8 cellular contexts compared by ENCODE assay signal in genomic region chr5:78984020-78984610, GRCh38. TPM values are rescaled to one million over a fixed set of nuclear protein-coding genes. Genes with fewer than 3 reads are reported as not detected.
DNase-seq lines count a peak whose midpoint lies in the region; ATAC-seq and TF ChIP-seq lines count a peak whose summit lies in the region.

No MANE protein-coding gene starts in this region.

- peak overlapping the region; percentile 74 for H3K4me2 ChIP-seq in Loucy (ENCODE audit: low read depth, low read length, poor library complexity, severe bottlenecking)

- H3K4me3 Mint-ChIP-seq in activated CD4-positive, alpha-beta T cell treated with anti-CD3 and anti-CD28 coated beads for 36 hours: peak overlapping the region; percentile 82
- H3K4me3 Mint-ChIP-seq in brain: peak overlapping the region; percentile 86 to 93 (median 89)

- DNase-seq in activated CD4-positive, alpha-beta T cell treated with anti-CD3 and anti-CD28 coated beads for 36 hours: no peak
- no peak for DNase-seq in activated CD4-positive, alpha-beta T cell treated with anti-CD3 and anti-CD28 coated beads, Interleukin-2, amount 50 U/mL, for 4 hours
- no peak for DNase-seq in lower lobe of right lung
- no peak for DNase-seq in transverse colon
- DNase-seq in mesenteric fat pad (ENCODE audit: low spot score): no peak

- no peaks in the 10 kb centered on the region for H3K27me3 ChIP-seq in Loucy (ENCODE audit: insufficient read depth, low read length, poor library complexity, severe bottlenecking)
- no peaks in the 10 kb centered on the region for H3K27me3 ChIP-seq in lower lobe of right lung (ENCODE audit: low read depth)
- no peaks in the 10 kb centered on the region for H3K27me3 ChIP-seq in transverse colon

- H4K20me1 ChIP-seq in Loucy (ENCODE audit: insufficient read depth, low read length, poor library complexity, severe bottlenecking): no peaks in the 10 kb centered on the region

- no peaks in the 10 kb centered on the region for H3K9me3 Mint-ChIP-seq in activated CD4-positive, alpha-beta T cell treated with anti-CD3 and anti-CD28 coated beads for 36 hours (ENCODE audit: low read depth)
- H3K9me3 Mint-ChIP-seq in brain: no peaks in the 10 kb centered on the region

- peaks cover 44% of the 10 kb centered on the region for H3K4me1 Mint-ChIP-seq in activated CD4-positive, alpha-beta T cell treated with anti-CD3 and anti-CD28 coated beads for 36 hours
- H3K4me1 Mint-ChIP-seq in brain: peaks cover 42% of the 10 kb centered on the region

- no peaks in the 10 kb centered on the region for H3K36me3 ChIP-seq in Loucy (ENCODE audit: insufficient read depth, low read length)
- H3K36me3 ChIP-seq in lower lobe of right lung: no peaks in the 10 kb centered on the region
- H3K36me3 ChIP-seq in transverse colon: no peaks in the 10 kb centered on the region

- no peaks in the 10 kb centered on the region for H3K36me3 Mint-ChIP-seq in activated CD4-positive, alpha-beta T cell treated with anti-CD3 and anti-CD28 coated beads for 36 hours (ENCODE audit: low read depth)
- H3K36me3 Mint-ChIP-seq in brain: no peaks in the 10 kb centered on the region

- H3K4me1 ChIP-seq in Loucy (ENCODE audit: insufficient read depth, low read length, poor library complexity, severe bottlenecking) (peaks cover 35% of the 10 kb centered on the region), lower lobe of right lung (peaks cover 11% of the 10 kb centered on the region), transverse colon (peaks cover 6 to 42% (median 14%) of the 10 kb centered on the region in 4 donors)

- H3K9ac ChIP-seq in Loucy (ENCODE audit: low read depth, low read length, poor library complexity, severe bottlenecking): peak overlapping the region; percentile 75

- CTCF ChIA-PET in activated CD4-positive, alpha-beta T cell treated with anti-CD3 and anti-CD28 coated beads for 36 hours (lab: Charles Lee): interaction anchor here (1.1 to 2.2 kb wide), 4 partner anchors 12 to 149 kb away, joined by 3 to 7 read pairs (median 5); no protein-coding TSS in a partner anchor

- H3K9me2 ChIP-seq in Loucy (replicated peaks; ENCODE audit: low read depth, low read length): no peaks in the 10 kb centered on the region

- peak overlapping the region; percentile 86 for H2AFZ ChIP-seq in Loucy (ENCODE audit: low read length)

- H3K9me3 ChIP-seq in Loucy (ENCODE audit: insufficient read depth, low read depth, low read length) (no peaks in the 10 kb centered on the region), lower lobe of right lung (no peaks in the 10 kb centered on the region), transverse colon (no peaks in the 10 kb centered on the region)

- no peak for TF ChIP-seq EP300 in transverse colon (IDR thresholded peaks at IDR 0.05; ENCODE audit: low read depth)

- no peak for ATAC-seq in activated CD4-positive, alpha-beta T cell treated with anti-CD3 and anti-CD28 coated beads for 36 hours
- ATAC-seq in lower lobe of right lung: no peak
- no peak for ATAC-seq in HG03025 (IDR thresholded peaks at IDR 0.05; ENCODE audit: low FRiP score, unreplicated experiment)

- in situ Hi-C loops in transverse colon (cut with MboI; ENCODE audit: low pct_ligation_motif_present in 1 of 4, low pct_unique_long_range_greater_than_20kb in 1 of 4, low sequenced_read_pairs in 3 of 4): loop anchor here in 1 of 4 donors (25.0 kb wide), 1 partner anchor 447 kb away; no protein-coding TSS in a partner anchor

- POLR2A ChIA-PET in activated CD4-positive, alpha-beta T cell treated with anti-CD3 and anti-CD28 coated beads for 36 hours (lab: Charles Lee): no interaction called here

- 3 to 5% methylated on average over 11 to 18 of the region's 19 CpGs for WGBS in transverse colon (ENCODE audit: low coverage in 1 of 2), 2 donors

- no peaks in the 10 kb centered on the region for H3F3A ChIP-seq in Loucy (ENCODE audit: low read depth)

- H3K4me3 ChIP-seq in Loucy (ENCODE audit: low read length, poor library complexity, severe bottlenecking) (peak overlapping the region; percentile 74), lower lobe of right lung (peak overlapping the region; percentile 79), transverse colon (peak overlapping the region; percentile 73 to 97 (median 76))

- peaks cover 21% of the 10 kb centered on the region; the same call in 1 of the 2 replicates for H3K79me2 ChIP-seq in Loucy (ENCODE audit: insufficient read depth, low read length)

- intact Hi-C loops in activated CD4-positive, alpha-beta T cell treated with anti-CD3 and anti-CD28 coated beads for 36 hours (cut with DNase I, micrococcal nuclease): loop anchor here (1.0 to 10.0 kb wide), 8 partner anchors 531 to 1954 kb away; partner anchors contain the start of genes AGGF1 (in 1 of the 2), AP3B1 (in 1 of the 2), HOMER1 (in 1 of the 2) and MTX3 (in 1 of the 2)
- intact Hi-C loops in lower lobe of right lung (cut with DNase I) (no loop called here), transverse colon (cut with DNase I; ENCODE audit: low total_unique reads) (no loop called here)

- no peaks in the 10 kb centered on the region for H3K27me3 Mint-ChIP-seq in activated CD4-positive, alpha-beta T cell treated with anti-CD3 and anti-CD28 coated beads for 36 hours
- H3K27me3 Mint-ChIP-seq in brain: peaks cover 9% of the 10 kb centered on the region

- peak; percentile 18; the same call in 1 of the 2 replicates for TF ChIP-seq CTCF in Loucy (conservative IDR thresholded peaks at IDR 0.05; ENCODE audit: low read length)
- TF ChIP-seq CTCF in brain (conservative IDR thresholded peaks at IDR 0.05): peak; percentile 41 to 52
- no peak for TF ChIP-seq CTCF in lower lobe of right lung (IDR thresholded peaks at IDR 0.05)
- peak in 2 of 5 experiments; percentile 56 to 75 for TF ChIP-seq CTCF in transverse colon (IDR thresholded peaks at IDR 0.05)

- TF ChIP-seq POLR2A in transverse colon (IDR thresholded peaks at IDR 0.05): no peak

- peak overlapping the region; percentile 98 for H3K27ac ChIP-seq in lower lobe of right lung
- peak overlapping the region; percentile 97 to 100 (median 98) for H3K27ac ChIP-seq in transverse colon

- peak overlapping the region; percentile 88 for H3K27ac Mint-ChIP-seq in activated CD4-positive, alpha-beta T cell treated with anti-CD3 and anti-CD28 coated beads for 36 hours
- H3K27ac Mint-ChIP-seq in brain: peak overlapping the region; percentile 89 to 97 (median 92)

RNA-seq across cellular contexts. Expression of gene ARSB, which starts 1.0 kb away (rescaled TPM):
- 1 to 10 TPM; 7.6 to 8.0 TPM for total RNA-seq in activated CD4-positive, alpha-beta T cell treated with anti-CD3 and anti-CD28 coated beads for 36 hours
- 2.6 TPM for polyA plus RNA-seq in brain (ENCODE audit: insufficient read depth, low read depth, low replicate concordance)
- 21.6 TPM for total RNA-seq in lower lobe of right lung
- 10 to 100 TPM in 3 of 4 donors, 1 to 10 TPM in 1; 9.1 to 12.7 (median 10.7) TPM for total RNA-seq in transverse colon
- total RNA-seq in mesenteric fat pad: 16.7 TPM

Comparison
In these comparisons a context has a peak if more than half of its experiments do, and no peak if none do; other contexts are left out.
1. intact Hi-C loops: an anchor here in activated CD4-positive, alpha-beta T cell treated with anti-CD3 and anti-CD28 coated beads for 36 hours (1.0 to 10.0 kb wide); none called in lower lobe of right lung and transverse colon.